Comparison of ENCODE assay signal across 11 cellular contexts in the genomic region with DNA sequence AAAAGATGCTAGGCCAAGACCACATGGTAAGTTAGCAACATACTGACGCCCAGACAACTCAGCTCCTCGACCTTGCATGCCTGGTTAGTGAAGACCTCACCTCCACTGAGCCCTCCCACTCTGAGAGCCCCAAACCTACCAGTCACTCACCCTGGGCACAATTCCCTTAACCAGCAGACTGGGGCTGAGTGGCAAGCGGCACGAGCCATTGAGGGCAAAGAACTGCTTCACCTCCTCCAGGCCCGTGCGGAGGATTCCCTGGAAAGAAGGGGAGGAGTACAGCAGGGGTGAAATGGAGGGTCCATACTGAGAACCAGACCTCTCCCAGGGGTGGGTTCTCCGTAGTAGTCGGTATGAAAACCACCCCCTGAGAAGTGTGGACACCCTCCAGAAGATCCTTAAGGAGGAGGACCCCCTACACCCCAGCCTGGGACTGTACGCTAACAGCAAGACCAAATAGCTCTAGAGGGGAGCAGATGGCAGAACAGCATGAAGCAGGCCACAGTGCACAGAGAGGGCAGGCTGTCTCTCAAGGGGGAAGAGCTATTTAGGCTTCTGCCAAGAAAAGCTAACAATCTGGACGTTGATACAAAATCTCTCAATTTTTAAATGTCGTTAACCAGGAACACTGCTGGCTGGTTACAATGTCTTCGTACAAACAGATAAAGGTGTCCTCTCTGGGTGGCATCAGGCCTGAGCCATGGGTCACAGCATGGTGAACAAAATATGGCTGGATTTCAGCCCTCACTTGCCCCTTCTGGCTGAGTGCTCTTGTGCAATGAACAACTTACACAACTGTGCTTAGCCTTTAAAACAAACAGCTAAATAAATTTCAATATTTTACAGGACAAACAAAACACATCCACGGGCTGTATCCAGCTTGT. TPM values are rescaled to one million over a fixed set of nuclear protein-coding genes. Genes with fewer than 3 reads are reported as not detected.
A peak's percentile ranks its signal among the peaks of the same experiment; 100 is the strongest.
DNase-seq lines count a peak whose midpoint lies in the region; ATAC-seq and TF ChIP-seq lines count a peak whose summit lies in the region.
"Had no signal": no experiment of that assay in that cellular context is flagged by ENCODE, and none has a peak within 500 bp of the region (broad histone marks: within the 10 kb centered on the region; RNA-seq: fewer than 3 reads in every experiment).

No MANE protein-coding gene starts in this region.

- H3K27ac ChIP-seq in breast epithelium (peak overlapping the region; percentile 90 to 93), foreskin keratinocyte (peak overlapping the region; percentile 52), prostate gland (peak overlapping the region; percentile 82), uterus (peak overlapping the region; percentile 82 to 91)
- H3K27ac ChIP-seq: neutrophil had no signal

- BruUV-seq in MCF 10A (replicated peaks; lab: Mats Ljungman, UMichigan): no TSS peak

- no peak for TF ChIP-seq CTCF in breast epithelium (IDR thresholded peaks at IDR 0.05)
- TF ChIP-seq CTCF in MCF 10A (IDR thresholded peaks at IDR 0.05; ENCODE audit: unreplicated experiment): no peak
- TF ChIP-seq CTCF in foreskin keratinocyte (conservative IDR thresholded peaks at IDR 0.05): no peak
- no peak for TF ChIP-seq CTCF in prostate gland (IDR thresholded peaks at IDR 0.05)
- no peak for TF ChIP-seq CTCF in uterus (IDR thresholded peaks at IDR 0.05)

- no peak overlapping the region for H3K27ac Mint-ChIP-seq in MCF 10A (ENCODE audit: low read depth, unreplicated experiment)

- H3K36me3 Mint-ChIP-seq in MCF 10A (ENCODE audit: insufficient read depth, unreplicated experiment): peaks cover 19% of the 10 kb centered on the region

- H3K9me3 Mint-ChIP-seq in MCF 10A (ENCODE audit: unreplicated experiment): no peaks in the 10 kb centered on the region
- H3K9me3 Mint-ChIP-seq: activated T-cell treated with anti-CD3 and anti-CD28 coated beads, Interleukin-2, amount 50 U/mL, for 72 hours had no signal

- 65% methylated on average over 13 of the region's 13 CpGs for WGBS in prostate gland

- H3K27me3 ChIP-seq in breast epithelium (no peaks in the 10 kb centered on the region), foreskin keratinocyte (no peaks in the 10 kb centered on the region), prostate gland (replicated peaks; ENCODE audit: insufficient read depth) (no peaks in the 10 kb centered on the region), uterus (no peaks in the 10 kb centered on the region)
- H3K27me3 ChIP-seq: neutrophil had no signal

- POLR2A ChIA-PET in MCF 10A (lab: Yijun Ruan, JAX): interaction anchor here (1.0 to 5.1 kb wide), 12 partner anchors 7 to 82 kb away, joined by 3 to 64 read pairs (median 7); a partner anchor contains a TSS

- no peaks in the 10 kb centered on the region for H3K27me3 Mint-ChIP-seq in MCF 10A (ENCODE audit: insufficient read depth, unreplicated experiment)

- peaks cover 0 to 32% of the 10 kb centered on the region in 2 donors for H3K4me1 ChIP-seq in breast epithelium
- H3K4me1 ChIP-seq in foreskin keratinocyte: peaks cover 32% of the 10 kb centered on the region
- peaks cover 13% of the 10 kb centered on the region for H3K4me1 ChIP-seq in prostate gland (replicated peaks)
- peaks cover 3 to 5% of the 10 kb centered on the region in 2 donors for H3K4me1 ChIP-seq in uterus

- peaks cover 46% of the 10 kb centered on the region for H3K4me1 Mint-ChIP-seq in MCF 10A (ENCODE audit: insufficient read depth, unreplicated experiment)

- H3K4me3 ChIP-seq in breast epithelium: no peak overlapping the region
- no peak overlapping the region for H3K4me3 ChIP-seq in prostate gland
- no peak overlapping the region for H3K4me3 ChIP-seq in uterus

- ATAC-seq in foreskin keratinocyte (no peak), GM21367 (IDR thresholded peaks at IDR 0.05; ENCODE audit: unreplicated experiment) (no peak), HG03039 (IDR thresholded peaks at IDR 0.05; ENCODE audit: unreplicated experiment) (no peak)

- CTCF ChIA-PET in MCF 10A (lab: Yijun Ruan, JAX): interaction anchor here (0.8 to 38.8 kb wide), 8 partner anchors 15 to 364 kb away, joined by 3 to 1125 read pairs (median 4); a partner anchor contains a TSS

- DNase-seq in breast epithelium (ENCODE audit: low spot score in 2 of 2) (no peak), MCF 10A (ENCODE audit: unreplicated experiment) (no peak), foreskin keratinocyte (no peak), prostate gland (ENCODE audit: low spot score) (no peak), uterus (no peak), Ammon's horn (ENCODE audit: low spot score) (no peak)
- DNase-seq: activated T-cell treated with anti-CD3 and anti-CD28 coated beads, Interleukin-2, amount 50 U/mL, for 72 hours; central memory CD4-positive, alpha-beta T cell had no signal

- intact Hi-C loops in breast epithelium (cut with DNase I; ENCODE audit: low total_unique reads): no loop called here
- intact Hi-C loops in MCF 10A (cut with micrococcal nuclease): no loop called here
- intact Hi-C loops in prostate gland (cut with DNase I): no loop called here
- intact Hi-C loops in uterus (cut with DNase I; ENCODE audit: low total_unique reads): no loop called here

- no peaks in the 10 kb centered on the region for H3K9me3 ChIP-seq in breast epithelium
- no peaks in the 10 kb centered on the region for H3K9me3 ChIP-seq in prostate gland
- no peaks in the 10 kb centered on the region for H3K9me3 ChIP-seq in uterus
- H3K9me3 ChIP-seq: neutrophil had no signal

- H3K4me3 Mint-ChIP-seq in MCF 10A (ENCODE audit: unreplicated experiment): no peak overlapping the region

- TF ChIP-seq POLR2A in breast epithelium (IDR thresholded peaks at IDR 0.05) (no peak), prostate gland (IDR thresholded peaks at IDR 0.05) (no peak), uterus (IDR thresholded peaks at IDR 0.05) (no peak)

- no peaks in the 10 kb centered on the region for H3K36me3 ChIP-seq in breast epithelium
- H3K36me3 ChIP-seq in prostate gland: no peaks in the 10 kb centered on the region
- H3K36me3 ChIP-seq in uterus: no peaks in the 10 kb centered on the region
- H3K36me3 ChIP-seq: neutrophil had no signal

RNA-seq across cellular contexts. Expression of a gene that starts 31.0 kb away (rescaled TPM):
- total RNA-seq in breast epithelium (10 to 100 TPM; 47.5 to 91.6 (median 53.3) TPM), MCF 10A (2022) (86.0 and 94.8 TPM in 2 replicates), foreskin keratinocyte (28.8 TPM in 2 replicates), prostate gland (10 to 100 TPM; 43.5 to 45.0 TPM), uterus (10 to 100 TPM; 20.5 to 58.9 (median 46.4) TPM)
- 7.0 and 8.8 TPM in 2 replicates for polyA plus RNA-seq in foreskin keratinocyte

RNA-seq across cellular contexts. Expression of a gene that starts 52.0 kb away (rescaled TPM):
- 10 to 100 TPM; 17.6 to 31.5 (median 24.9) TPM for total RNA-seq in breast epithelium
- total RNA-seq in MCF 10A (2022): 3.4 and 4.4 TPM in 2 replicates
- 3.0 and 3.6 TPM in 2 replicates for total RNA-seq in foreskin keratinocyte
- 0.58 and 0.69 TPM in 2 replicates for polyA plus RNA-seq in foreskin keratinocyte
- 10 to 100 TPM; 20.9 to 24.1 TPM for total RNA-seq in prostate gland
- 10 to 100 TPM in 3 of 4 donors, 1 to 10 TPM in 1; 7.4 to 81.5 (median 38.3) TPM for total RNA-seq in uterus
